Comparison of ENCODE assay signal across 1 cellular context in the genomic region with DNA sequence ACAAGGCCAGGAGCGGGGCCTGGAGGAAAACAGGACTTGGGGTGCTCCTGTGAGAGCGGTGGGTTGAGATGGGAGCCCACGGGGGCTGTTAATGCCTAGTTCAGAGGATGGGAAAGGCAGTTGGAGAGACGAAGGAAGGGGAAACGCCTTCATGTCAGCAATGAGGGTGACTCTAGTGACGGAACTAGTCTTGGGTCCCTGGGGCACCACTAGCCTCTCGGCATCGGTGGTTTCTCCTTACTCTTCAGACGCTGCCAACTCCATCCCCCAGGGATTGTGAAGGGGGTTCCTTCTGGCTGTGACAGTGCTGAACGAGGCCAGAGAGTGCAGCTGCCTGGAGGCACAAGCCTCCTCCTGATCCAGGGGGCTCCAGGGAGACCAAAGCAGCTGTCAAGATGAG.
TF ChIP-seq lines count a peak whose summit lies in the region.

No MANE protein-coding gene starts in this region.

TF ChIP-seq in K562, 482 proteins besides CTCF, POLR2A, EP300 and RAD21:
- TF ChIP-seq, protein P1, sequence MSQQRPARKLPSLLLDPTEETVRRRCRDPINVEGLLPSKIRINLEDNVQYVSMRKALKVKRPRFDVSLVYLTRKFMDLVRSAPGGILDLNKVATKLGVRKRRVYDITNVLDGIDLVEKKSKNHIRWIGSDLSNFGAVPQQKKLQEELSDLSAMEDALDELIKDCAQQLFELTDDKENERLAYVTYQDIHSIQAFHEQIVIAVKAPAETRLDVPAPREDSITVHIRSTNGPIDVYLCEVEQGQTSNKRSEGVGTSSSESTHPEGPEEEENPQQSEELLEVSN (IDR thresholded peaks at IDR 0.05; ENCODE audit: borderline replicate concordance in 1 of 2, extremely low read depth in 1 of 2, insufficient read depth in 1 of 2, insufficient read length in 1 of 2, low read depth in 1 of 2, low read length in 1 of 2, poor library complexity in 1 of 2, severe bottlenecking in 1 of 2): peak in 1 of 2 experiments; percentile 8
- TF ChIP-seq BCL6 (CRISPR knock-in tag; IDR thresholded peaks at IDR 0.05) (no peak), JUN (IDR thresholded peaks at IDR 0.05; ENCODE audit: borderline replicate concordance, low read depth, low read length) (no peak), JUN (CRISPR knock-in tag; IDR thresholded peaks at IDR 0.05; ENCODE audit: borderline replicate concordance) (no peak)
TF ChIP-seq in K562: peak in this region for 1.
